ENCODE assay signal across 8 cellular contexts in the genomic region with DNA sequence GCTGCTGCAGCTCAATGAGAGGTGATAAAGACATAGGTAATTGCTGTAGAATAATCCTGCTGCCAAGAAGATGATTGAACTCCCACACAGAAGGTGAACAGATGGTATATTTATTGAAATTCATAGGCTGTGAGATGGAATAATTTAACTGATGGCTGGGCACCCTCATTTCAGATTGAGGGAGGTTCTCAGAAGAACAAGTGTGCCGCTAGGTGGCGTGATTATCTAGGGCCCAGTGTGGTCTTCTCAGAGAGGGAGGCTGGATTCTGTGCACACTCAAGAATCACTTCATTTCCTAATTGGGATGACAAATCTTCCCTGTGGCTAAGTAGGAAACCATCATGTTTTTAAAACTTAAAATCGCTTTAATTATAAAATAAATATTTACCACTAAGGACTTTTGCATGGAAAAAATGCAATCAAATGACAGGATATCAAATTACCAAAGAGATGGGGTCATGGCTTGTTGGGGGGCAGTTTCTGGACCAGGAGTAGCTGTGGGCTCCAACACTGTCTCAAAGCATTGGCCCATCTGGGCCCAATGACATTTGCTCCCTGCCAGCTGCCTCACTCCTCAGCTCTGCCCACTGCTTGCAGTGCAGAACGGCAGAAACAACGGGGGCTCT.
A peak's percentile ranks its signal among the peaks of the same experiment; 100 is the strongest.
DNase-seq lines count a peak whose midpoint lies in the region; ATAC-seq lines count a peak whose summit lies in the region.

No MANE protein-coding gene starts in this region.

- DNase-seq in activated gamma-delta T cell treated with Interleukin-2 at 50 U/mL for 16 hours (peak; percentile 49), activated gamma-delta T cell (lab: John Stamatoyannopoulos, UW) (no peak), Karpas-422 (peak; percentile 98), RPMI7951 (ENCODE audit: low read depth) (peak; percentile 59), head of caudate nucleus (peak; percentile 53 to 91 (median 74)), putamen (ENCODE audit: low spot score) (peak; percentile 74)
- peak in 3 of 4 experiments; percentile 18 to 35 (median 24) for DNase-seq in activated naive CD4-positive, alpha-beta T cell (lab: John Stamatoyannopoulos, UW)

- peaks cover 100% of the 10 kb centered on the region for H3K4me1 ChIP-seq in Karpas-422 (ENCODE audit: low read length)

- intact Hi-C loops in head of caudate nucleus (cut with DNase I): loop anchor here (10.0 kb wide), 1 partner anchor 220 kb away; no protein-coding TSS in a partner anchor

- 0 out of 2 replicates have a peak overlapping the region, but pooled peaks have one; percentile 16 for H2AFZ ChIP-seq in Karpas-422 (ENCODE audit: low read length)

- peak overlapping the region; percentile 63 for H3K4me2 ChIP-seq in Karpas-422 (ENCODE audit: low read depth, low read length, poor library complexity, severe bottlenecking)

- H3K9ac ChIP-seq in Karpas-422 (ENCODE audit: low read length): peak overlapping the region; percentile 62

- H3K27me3 ChIP-seq in Karpas-422 (ENCODE audit: low read length): no peaks in the 10 kb centered on the region

- no peaks in the 10 kb centered on the region for H3K9me2 ChIP-seq in Karpas-422 (replicated peaks; ENCODE audit: insufficient read depth, low read length)

- no peak for ATAC-seq in GM18870 (IDR thresholded peaks at IDR 0.05; ENCODE audit: unreplicated experiment)

- H3K36me3 ChIP-seq in Karpas-422 (ENCODE audit: insufficient read depth, low read length): no peaks in the 10 kb centered on the region

- H3K79me2 ChIP-seq in Karpas-422 (ENCODE audit: low read length): no peaks in the 10 kb centered on the region

- H4K20me1 ChIP-seq in Karpas-422 (ENCODE audit: insufficient read depth, low read depth, low read length): no peaks in the 10 kb centered on the region

- H3K4me3 ChIP-seq in Karpas-422 (ENCODE audit: low read length): peak overlapping the region; percentile 38

- no peaks in the 10 kb centered on the region for H3K9me3 ChIP-seq in Karpas-422 (ENCODE audit: low read length)

- peak overlapping the region; percentile 93 for H3K27ac ChIP-seq in Karpas-422 (ENCODE audit: low read length)
